20 cellular contexts compared by ENCODE assay signal in genomic region chr5:173484569-173484968, GRCh38.
"Had no signal": no experiment of that assay in that cellular context is flagged by ENCODE, and none has a peak within 500 bp of the region (broad histone marks: within the 10 kb centered on the region; RNA-seq: fewer than 3 reads in every experiment).

No MANE protein-coding gene starts in this region.

- H3K36me3 Mint-ChIP-seq: naive B cell; stimulated activated naive B cell treated with anti-CD40 and anti-IgM and Interleukin-4, amounts not matched to agents 10 μg/mL and 1 μg/mL and 100 μg/mL, for 72 hours had no signal

- H3K4me3 Mint-ChIP-seq: endodermal cell; naive B cell; nephron; stimulated activated naive B cell treated with anti-CD40 and anti-IgM and Interleukin-4, amounts not matched to agents 10 μg/mL and 1 μg/mL and 100 μg/mL, for 72 hours had no signal

- H3K36me3 ChIP-seq: colonic mucosa, gastrocnemius medialis, heart right ventricle, pancreas, prostate gland, spleen, stomach had no signal

- H3K27ac Mint-ChIP-seq: endodermal cell; naive B cell; nephron; stimulated activated naive B cell treated with anti-CD40 and anti-IgM and Interleukin-4, amounts not matched to agents 10 μg/mL and 1 μg/mL and 100 μg/mL, for 72 hours had no signal

- H3K27ac ChIP-seq: colonic mucosa, gastrocnemius medialis, heart right ventricle, pancreas, prostate gland, spleen, stomach had no signal

- H3K4me1 Mint-ChIP-seq: endodermal cell; naive B cell; stimulated activated naive B cell treated with anti-CD40 and anti-IgM and Interleukin-4, amounts not matched to agents 10 μg/mL and 1 μg/mL and 100 μg/mL, for 72 hours had no signal

- H3K4me3 ChIP-seq: colonic mucosa, gastrocnemius medialis, heart right ventricle, pancreas, prostate gland, spleen, stomach had no signal

- H3K27me3 ChIP-seq: colonic mucosa, gastrocnemius medialis, pancreas, stomach had no signal

- H3K9me3 Mint-ChIP-seq: endodermal cell; stimulated activated naive B cell treated with anti-CD40 and anti-IgM and Interleukin-4, amounts not matched to agents 10 μg/mL and 1 μg/mL and 100 μg/mL, for 72 hours had no signal

- H3K4me1 ChIP-seq: colonic mucosa, gastrocnemius medialis, heart right ventricle, pancreas, spleen had no signal

- H3K9me3 ChIP-seq: colonic mucosa, gastrocnemius medialis, heart right ventricle, pancreas, prostate gland, spleen, stomach had no signal

- ATAC-seq: gastrocnemius medialis; heart right ventricle; pancreas; sciatic nerve; stimulated activated naive B cell treated with anti-CD40 and anti-IgM and Interleukin-4, amounts not matched to agents 10 μg/mL and 1 μg/mL and 100 μg/mL, for 72 hours had no signal

- DNase-seq: colonic mucosa; effector CD4-positive, alpha-beta T cell; endodermal cell; gastrocnemius medialis; heart right ventricle; hypothalamus; kidney glomerular epithelial cell; naive B cell; occipital lobe; pancreas; spleen; stimulated activated CD4-positive, alpha-beta T cell treated with anti-CD3 and anti-CD28 coated beads, Interleukin-15, amount 100 ng/mL, for 24 hours; stimulated activated CD4-positive, alpha-beta T cell treated with anti-CD3 and anti-CD28 coated beads, Interleukin-1b, Interleukin-23, amount 100 ng/mL, for 48 hours; stimulated activated CD4-positive, alpha-beta T cell treated with anti-CD3 and anti-CD28 coated beads, Interleukin-4, amount 100 ng/mL, for 4 hours; stimulated activated naive B cell treated with anti-CD40 and anti-IgM and Interleukin-4, amounts not matched to agents 10 μg/mL and 1 μg/mL and 100 μg/mL, for 72 hours; stomach; substantia nigra had no signal
